ENCODE assay signal across 20 cellular contexts in genomic region chr6:29938746-29939508, GRCh38. TPM values are rescaled to one million over a fixed set of nuclear protein-coding genes. Genes with fewer than 3 reads are reported as not detected.
DNase-seq lines count a peak whose midpoint lies in the region; ATAC-seq, FAIRE-seq and TF ChIP-seq lines count a peak whose summit lies in the region.
"Had no signal": no experiment of that assay in that cellular context is flagged by ENCODE, and none has a peak within 500 bp of the region (broad histone marks: within the 10 kb centered on the region; RNA-seq: fewer than 3 reads in every experiment).

No MANE protein-coding gene starts in this region.

- DNase-seq in CD4-positive, alpha-beta T cell = no peak
- DNase-seq in naive B cell (no peak), OCI-M2 (lab: John Stamatoyannopoulos, UW; ENCODE audit: unreplicated experiment) (no peak), H54 (ENCODE audit: insufficient read length, low spot score) (no peak)
- DNase-seq in stimulated activated CD4-positive, alpha-beta T cell treated with anti-CD3 and anti-CD28 coated beads, Interleukin-4, amount 100 ng/mL, for 1 hour = no peak
- DNase-seq: ACHN; AML-193; CD8-positive, alpha-beta memory T cell; DMS79; HCEC 1CT; NCI-H187 treated with DMSO at 0.1 percent for 48 hours; NCI-H2171; NCI-H446 treated with DMSO at 0.1 percent for 48 hours; NK-92 treated with Interleukin-12 subunit alpha and Interleukin-12 subunit beta, amount 100 ng/mL, for 24 hours; PC-3 had no signal

- peaks cover 26% of the 10 kb centered on the region for H3K36me3 Mint-ChIP-seq in CD4-positive, alpha-beta T cell (ENCODE audit: low read depth)
- peaks cover 23% of the 10 kb centered on the region for H3K36me3 Mint-ChIP-seq in dendritic cell treated with granulocyte-macrophage colony-stimulating factor and Interleukin-4, amounts not matched to agents 40 ng/mL and 50 ng/mL, for 4 days (ENCODE audit: low read depth)
- H3K36me3 Mint-ChIP-seq in naive B cell = peaks cover 0 to 5% of the 10 kb centered on the region in 2 donors

- no peaks in the 10 kb centered on the region for H3K27me3 ChIP-seq in BLaER1
- H3K27me3 ChIP-seq in CD4-positive, alpha-beta T cell (ENCODE audit: control insufficient read depth, insufficient read depth, low read length) = no peaks in the 10 kb centered on the region

- H3K4me1 ChIP-seq in BLaER1 = peaks cover 7% of the 10 kb centered on the region; the same call in 1 of the 2 replicates

- no peak for TF ChIP-seq POLR2A in H54 (IDR thresholded peaks at IDR 0.05; ENCODE audit: low read depth, low read length)

- peak overlapping the region; percentile 26; the same call in 1 of the 2 replicates for H3K4me2 ChIP-seq in BLaER1

- intact Hi-C loops in CD4-positive, alpha-beta T cell (cut with DNase I, micrococcal nuclease) = no loop called here
- intact Hi-C loops in dendritic cell treated with granulocyte-macrophage colony-stimulating factor and Interleukin-4, amounts not matched to agents 40 ng/mL and 50 ng/mL, for 4 days (cut with micrococcal nuclease) = no loop called here

- no peak for ATAC-seq in CD4-positive, alpha-beta T cell (ENCODE audit: poor library complexity)
- no peak for ATAC-seq in naive B cell (ENCODE audit: low read depth in 2 of 2)
- ATAC-seq: PC-3 had no signal

- no peak for TF ChIP-seq CTCF in CD4-positive, alpha-beta T cell (IDR thresholded peaks at IDR 0.05)

- H3K4me3 ChIP-seq in BLaER1 = no peak overlapping the region

- peaks cover 28% of the 10 kb centered on the region for H3K4me1 Mint-ChIP-seq in CD4-positive, alpha-beta T cell (ENCODE audit: low read depth)
- H3K4me1 Mint-ChIP-seq in dendritic cell treated with granulocyte-macrophage colony-stimulating factor and Interleukin-4, amounts not matched to agents 40 ng/mL and 50 ng/mL, for 4 days (ENCODE audit: low read depth) = peaks cover 31% of the 10 kb centered on the region
- peaks cover 21 to 36% (median 36%) of the 10 kb centered on the region in 3 donors for H3K4me1 Mint-ChIP-seq in naive B cell

- no peak for FAIRE-seq in H54 (lab: Jason Lieb, UNC)
- FAIRE-seq: D721Med had no signal

- no peak overlapping the region for H3K9ac ChIP-seq in BLaER1

- CTCF ChIA-PET in CD4-positive, alpha-beta T cell (lab: Charles Lee) = no interaction called here

- H3K9me3 Mint-ChIP-seq in CD4-positive, alpha-beta T cell = no peaks in the 10 kb centered on the region
- H3K9me3 Mint-ChIP-seq in dendritic cell treated with granulocyte-macrophage colony-stimulating factor and Interleukin-4, amounts not matched to agents 40 ng/mL and 50 ng/mL, for 4 days = no peaks in the 10 kb centered on the region
- H3K9me3 Mint-ChIP-seq in naive B cell = no peaks in the 10 kb centered on the region

- peak overlapping the region; percentile 61 for H3K27ac Mint-ChIP-seq in CD4-positive, alpha-beta T cell
- H3K27ac Mint-ChIP-seq in dendritic cell treated with granulocyte-macrophage colony-stimulating factor and Interleukin-4, amounts not matched to agents 40 ng/mL and 50 ng/mL, for 4 days = peak overlapping the region; percentile 20
- H3K27ac Mint-ChIP-seq in naive B cell = peak overlapping the region in 4 of 6 donors; percentile 13 to 86 (median 70)

- H4K20me1 ChIP-seq in BLaER1 = peaks cover 8% of the 10 kb centered on the region

- no peak overlapping the region for H3K27ac ChIP-seq in BLaER1
- no peak overlapping the region for H3K27ac ChIP-seq in CD4-positive, alpha-beta T cell (ENCODE audit: low read depth, low read length)
- H3K27ac ChIP-seq: HL-60, RWPE1 had no signal

- H3K9me3 ChIP-seq in BLaER1 = no peaks in the 10 kb centered on the region; the same call in 1 of the 2 replicates
- no peaks in the 10 kb centered on the region for H3K9me3 ChIP-seq in CD4-positive, alpha-beta T cell (ENCODE audit: control insufficient read depth, low read length)

- H3K4me3 Mint-ChIP-seq in CD4-positive, alpha-beta T cell = no peak overlapping the region
- H3K4me3 Mint-ChIP-seq in dendritic cell treated with granulocyte-macrophage colony-stimulating factor and Interleukin-4, amounts not matched to agents 40 ng/mL and 50 ng/mL, for 4 days = no peak overlapping the region
- H3K4me3 Mint-ChIP-seq in naive B cell = peak overlapping the region in 2 of 8 donors; percentile 38 to 74

- POLR2A ChIA-PET in CD4-positive, alpha-beta T cell (lab: Charles Lee) = interaction anchor here (1.5 kb wide), 2 partner anchors 13 to 26 kb away, joined by 3 to 4 read pairs; no protein-coding TSS in a partner anchor

- peaks cover 4% of the 10 kb centered on the region for H3K27me3 Mint-ChIP-seq in CD4-positive, alpha-beta T cell
- peaks cover 2% of the 10 kb centered on the region for H3K27me3 Mint-ChIP-seq in dendritic cell treated with granulocyte-macrophage colony-stimulating factor and Interleukin-4, amounts not matched to agents 40 ng/mL and 50 ng/mL, for 4 days
- peaks cover 0 to 4% (median 0%) of the 10 kb centered on the region in 3 donors for H3K27me3 Mint-ChIP-seq in naive B cell

- H3K36me3 ChIP-seq in BLaER1 = peaks cover 6% of the 10 kb centered on the region; the same call in 1 of the 2 replicates

RNA-seq across cellular contexts. Expression of gene HLA-A, which starts 3.4 kb away (rescaled TPM):
- total RNA-seq in CD4-positive, alpha-beta T cell = 1,000 to 10,000 TPM; 1,767 to 1,801 TPM
- 1,000 to 10,000 TPM; 1,115 to 2,161 (median 1,804) TPM for polyA plus RNA-seq in naive B cell (ENCODE audit: low read depth in 6 of 6)

Comparison
In these comparisons a context has a peak if more than half of its experiments do, and no peak if none do; other contexts are left out.
1. H3K27ac Mint-ChIP-seq: peak in every context shown above with its lines; median percentile 70 in naive B cell; 61 in CD4-positive, alpha-beta T cell; 20 in dendritic cell treated with granulocyte-macrophage colony-stimulating factor and Interleukin-4, amounts not matched to agents 40 ng/mL and 50 ng/mL, for 4 days.